ENCODE assay signal across 12 cellular contexts in the genomic region with DNA sequence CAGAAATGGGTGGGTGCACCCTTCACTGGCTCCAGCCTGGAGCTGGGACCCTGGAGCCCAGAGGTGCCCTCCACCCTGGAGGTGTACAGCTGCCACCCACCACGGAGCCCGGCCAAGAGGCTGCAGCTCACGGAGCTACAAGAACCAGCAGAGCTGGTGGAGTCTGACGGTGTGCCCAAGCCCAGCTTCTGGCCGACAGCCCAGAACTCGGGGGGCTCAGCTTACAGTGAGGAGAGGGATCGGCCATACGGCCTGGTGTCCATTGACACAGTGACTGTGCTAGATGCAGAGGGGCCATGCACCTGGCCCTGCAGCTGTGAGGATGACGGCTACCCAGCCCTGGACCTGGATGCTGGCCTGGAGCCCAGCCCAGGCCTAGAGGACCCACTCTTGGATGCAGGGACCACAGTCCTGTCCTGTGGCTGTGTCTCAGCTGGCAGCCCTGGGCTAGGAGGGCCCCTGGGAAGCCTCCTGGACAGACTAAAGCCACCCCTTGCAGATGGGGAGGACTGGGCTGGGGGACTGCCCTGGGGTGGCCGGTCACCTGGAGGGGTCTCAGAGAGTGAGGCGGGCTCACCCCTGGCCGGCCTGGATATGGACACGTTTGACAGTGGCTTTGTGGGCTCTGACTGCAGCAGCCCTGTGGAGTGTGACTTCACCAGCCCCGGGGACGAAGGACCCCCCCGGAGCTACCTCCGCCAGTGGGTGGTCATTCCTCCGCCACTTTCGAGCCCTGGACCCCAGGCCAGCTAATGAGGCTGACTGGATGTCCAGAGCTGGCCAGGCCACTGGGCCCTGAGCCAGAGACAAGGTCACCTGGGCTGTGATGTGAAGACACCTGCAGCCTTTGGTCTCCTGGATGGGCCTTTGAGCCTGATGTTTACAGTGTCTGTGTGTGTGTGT. TPM values are rescaled to one million over a fixed set of nuclear protein-coding genes. Genes with fewer than 3 reads are reported as not detected.
DNase-seq lines count a peak whose midpoint lies in the region; ATAC-seq and TF ChIP-seq lines count a peak whose summit lies in the region.
"Had no signal": no experiment of that assay in that cellular context is flagged by ENCODE, and none has a peak within 500 bp of the region (broad histone marks: within the 10 kb centered on the region; RNA-seq: fewer than 3 reads in every experiment).

No MANE protein-coding gene starts in this region.

- peak overlapping the region; percentile 19; the same call in 1 of the 2 replicates for H3K27ac ChIP-seq in BLaER1
- H3K27ac ChIP-seq in CD8-positive, alpha-beta T cell (ENCODE audit: low read depth, low read length) = no peak overlapping the region
- peak overlapping the region; percentile 59 for H3K27ac ChIP-seq in effector memory CD4-positive, alpha-beta T cell (ENCODE audit: insufficient read depth, low read length, poor library complexity, severe bottlenecking)
- H3K27ac ChIP-seq: esophagus muscularis mucosa, hepatocyte, neural progenitor cell, suprapubic skin had no signal

- peaks cover 85% of the 10 kb centered on the region for H3K4me1 Mint-ChIP-seq in CD8-positive, alpha-beta T cell (ENCODE audit: low read depth)
- H3K4me1 Mint-ChIP-seq in Calu3 (ENCODE audit: low read depth, unreplicated experiment) = no peaks in the 10 kb centered on the region
- no peaks in the 10 kb centered on the region for H3K4me1 Mint-ChIP-seq in endothelial cell (ENCODE audit: unreplicated experiment)

- no peak for TF ChIP-seq CTCF in CD8-positive, alpha-beta T cell (IDR thresholded peaks at IDR 0.05)
- TF ChIP-seq CTCF in Calu3 (IDR thresholded peaks at IDR 0.05; ENCODE audit: unreplicated experiment) (no peak), endothelial cell (IDR thresholded peaks at IDR 0.05; ENCODE audit: unreplicated experiment) (no peak)

- ATAC-seq in CD8-positive, alpha-beta T cell = no peak

- peaks cover 57% of the 10 kb centered on the region for H3K36me3 Mint-ChIP-seq in CD8-positive, alpha-beta T cell
- H3K36me3 Mint-ChIP-seq in Calu3 (ENCODE audit: insufficient read depth, unreplicated experiment) (no peaks in the 10 kb centered on the region), endothelial cell (ENCODE audit: low read depth, unreplicated experiment) (peaks cover 10% of the 10 kb centered on the region)

- H3K4me3 Mint-ChIP-seq in CD8-positive, alpha-beta T cell = peak overlapping the region; percentile 70
- H3K4me3 Mint-ChIP-seq in Calu3 (ENCODE audit: low read depth, unreplicated experiment) (no peak overlapping the region), endothelial cell (ENCODE audit: unreplicated experiment) (no peak overlapping the region)

- BruUV-seq in Calu3 (replicated peaks; lab: Mats Ljungman, UMichigan) = no TSS peak

- no peak overlapping the region for H3K9ac ChIP-seq in BLaER1
- H3K9ac ChIP-seq: neural progenitor cell had no signal

- peak in 1 of 7 experiments; percentile 23 for DNase-seq in CD8-positive, alpha-beta T cell
- peak; percentile 15 for DNase-seq in NCI-H69 (lab: John Stamatoyannopoulos, UW)
- no peak for DNase-seq in effector memory CD4-positive, alpha-beta T cell
- no peak for DNase-seq in Calu3
- DNase-seq in KG1 (lab: John Stamatoyannopoulos, UW) = no peak
- no peak for DNase-seq in endothelial cell (ENCODE audit: low spot score)
- DNase-seq: left colon had no signal

- CTCF ChIA-PET in CD8-positive, alpha-beta T cell (lab: Charles Lee) = interaction anchor here (0.6 to 5.9 kb wide), 4 partner anchors 82 to 280 kb away, joined by 3 to 33 read pairs (median 16); no protein-coding TSS in a partner anchor
- CTCF ChIA-PET in Calu3 (lab: Charles Lee) = no interaction called here

- peak overlapping the region; percentile 99 for H3K27ac Mint-ChIP-seq in CD8-positive, alpha-beta T cell
- H3K27ac Mint-ChIP-seq in Calu3 (ENCODE audit: unreplicated experiment) (no peak overlapping the region), endothelial cell (ENCODE audit: unreplicated experiment) (no peak overlapping the region)
- H3K27ac Mint-ChIP-seq: neural progenitor cell had no signal

- POLR2A ChIA-PET in CD8-positive, alpha-beta T cell (lab: Charles Lee) = interaction anchor here (0.6 to 7.3 kb wide), 7 partner anchors 15 to 245 kb away, joined by 3 to 76 read pairs (median 5); a partner anchor contains a TSS

- no peaks in the 10 kb centered on the region for H4K20me1 ChIP-seq in BLaER1

- H3K4me1 ChIP-seq in BLaER1 = peaks cover 68% of the 10 kb centered on the region
- peaks cover 66% of the 10 kb centered on the region for H3K4me1 ChIP-seq in CD8-positive, alpha-beta T cell (ENCODE audit: insufficient read depth, low read length)
- peaks cover 47% of the 10 kb centered on the region for H3K4me1 ChIP-seq in effector memory CD4-positive, alpha-beta T cell (ENCODE audit: control insufficient read depth, insufficient read depth, low read length, poor library complexity, severe bottlenecking)
- H3K4me1 ChIP-seq: neural progenitor cell had no signal

- intact Hi-C loops in CD8-positive, alpha-beta T cell (cut with DNase I, micrococcal nuclease) = no loop called here
- intact Hi-C loops in Calu3 (cut with micrococcal nuclease; ENCODE audit: unreplicated experiment) = no loop called here

- no peaks in the 10 kb centered on the region for H3K27me3 Mint-ChIP-seq in CD8-positive, alpha-beta T cell (ENCODE audit: low read depth)
- H3K27me3 Mint-ChIP-seq in Calu3 (ENCODE audit: unreplicated experiment) = peaks cover 75% of the 10 kb centered on the region
- peaks cover 9% of the 10 kb centered on the region for H3K27me3 Mint-ChIP-seq in endothelial cell (ENCODE audit: unreplicated experiment)

- peaks cover 21% of the 10 kb centered on the region for H3K9me3 ChIP-seq in BLaER1
- H3K9me3 ChIP-seq in CD8-positive, alpha-beta T cell (ENCODE audit: low read length) = no peaks in the 10 kb centered on the region
- peaks cover 8% of the 10 kb centered on the region for H3K9me3 ChIP-seq in effector memory CD4-positive, alpha-beta T cell (ENCODE audit: control insufficient read depth, low read length)
- H3K9me3 ChIP-seq: suprapubic skin had no signal

- H3K4me3 ChIP-seq in BLaER1 = no peak overlapping the region
- H3K4me3 ChIP-seq in CD8-positive, alpha-beta T cell (ENCODE audit: low read depth, low read length) = no peak overlapping the region
- no peak overlapping the region for H3K4me3 ChIP-seq in effector memory CD4-positive, alpha-beta T cell (ENCODE audit: insufficient read depth, low read depth, low read length, poor library complexity, severe bottlenecking)
- H3K4me3 ChIP-seq: esophagus muscularis mucosa, hepatocyte, neural progenitor cell, suprapubic skin had no signal

- H3K27me3 ChIP-seq in BLaER1 = no peaks in the 10 kb centered on the region
- no peaks in the 10 kb centered on the region for H3K27me3 ChIP-seq in CD8-positive, alpha-beta T cell (ENCODE audit: insufficient read depth, low read length)
- H3K27me3 ChIP-seq in effector memory CD4-positive, alpha-beta T cell (replicated peaks; ENCODE audit: control insufficient read depth, insufficient read depth, low read length, poor library complexity, severe bottlenecking) = no peaks in the 10 kb centered on the region
- H3K27me3 ChIP-seq: hepatocyte, neural progenitor cell had no signal

- H3K36me3 ChIP-seq in BLaER1 = peaks cover 42% of the 10 kb centered on the region
- H3K36me3 ChIP-seq in CD8-positive, alpha-beta T cell (ENCODE audit: insufficient read depth, low read length) = peaks cover 29% of the 10 kb centered on the region
- peaks cover 41% of the 10 kb centered on the region for H3K36me3 ChIP-seq in effector memory CD4-positive, alpha-beta T cell (ENCODE audit: control insufficient read depth, insufficient read depth, low read length)
- H3K36me3 ChIP-seq: esophagus muscularis mucosa, neural progenitor cell, suprapubic skin had no signal

- H3K4me2 ChIP-seq in BLaER1 = peak overlapping the region; percentile 94
- H3K4me2 ChIP-seq: hepatocyte, neural progenitor cell had no signal

- no peaks in the 10 kb centered on the region for H3K9me3 Mint-ChIP-seq in CD8-positive, alpha-beta T cell
- H3K9me3 Mint-ChIP-seq in Calu3 (ENCODE audit: low read depth, unreplicated experiment) (no peaks in the 10 kb centered on the region), endothelial cell (ENCODE audit: unreplicated experiment) (no peaks in the 10 kb centered on the region)

RNA-seq across cellular contexts. Expression of a gene that starts 46.8 kb away (rescaled TPM):
- 100 to 1,000 TPM; 113 to 121 TPM for total RNA-seq in CD8-positive, alpha-beta T cell
- total RNA-seq in Calu3 (2022) (not detected in 2 replicates), endothelial cell (ENCODE audit: unreplicated experiment) (not detected)

Comparison
In these comparisons a context has a peak if more than half of its experiments do, and no peak if none do; other contexts are left out.
1. RNA of a gene that starts 46.8 kb away (total RNA-seq): 113 to 121 TPM in CD8-positive, alpha-beta T cell; not detected in endothelial cell (single experiment) and not detected in Calu3; every median in the first group is over 10 times any median in the second.